35 cellular contexts compared by ENCODE assay signal in the genomic region with DNA sequence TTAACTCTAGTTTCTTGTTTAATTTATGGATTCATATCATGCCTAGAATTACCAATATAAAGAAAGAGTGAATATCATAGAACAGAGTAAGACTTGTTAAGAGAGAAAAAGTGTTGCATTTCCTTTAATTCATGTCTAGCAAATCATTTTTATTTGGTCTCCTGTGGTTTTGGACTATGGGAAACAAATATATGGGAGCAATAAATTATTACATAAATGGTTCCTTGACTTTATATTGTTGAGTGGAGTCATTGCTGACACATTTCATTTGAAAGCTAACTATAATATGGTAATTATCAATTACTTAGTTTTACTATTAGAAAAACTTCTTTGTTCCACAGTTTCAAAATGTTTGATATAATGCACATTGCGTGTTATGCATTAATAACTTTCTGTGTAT.
"Had no signal": no experiment of that assay in that cellular context is flagged by ENCODE, and none has a peak within 500 bp of the region (broad histone marks: within the 10 kb centered on the region; RNA-seq: fewer than 3 reads in every experiment).

No MANE protein-coding gene starts in this region.

- ATAC-seq: activated CD4-positive, alpha-beta T cell treated with anti-CD3 and anti-CD28 coated beads for 36 hours; activated CD4-positive, CD25-positive, alpha-beta regulatory T cell treated with anti-CD3 and anti-CD28 coated beads, Interleukin-2, amount 50 U/mL, for 24 hours; activated CD8-positive, alpha-beta memory T cell treated with anti-CD3 and anti-CD28 coated beads, Interleukin-2, amount 10 ng/mL, durations not matched to agents 7 days and 5 days; activated CD8-positive, alpha-beta T cell treated with anti-CD3 and anti-CD28 coated beads, Interleukin-2, amount 10 ng/mL, durations not matched to agents 7 days and 5 days; activated naive CD8-positive, alpha-beta T cell treated with anti-CD3 and anti-CD28 coated beads, Interleukin-2, amount 50 U/mL, for 24 hours; body of pancreas; effector memory CD8-positive, alpha-beta T cell; gastroesophageal sphincter; heart right ventricle had no signal

- H3K27ac ChIP-seq: adrenal gland, body of pancreas, esophagus squamous epithelium, gastroesophageal sphincter, heart right ventricle, hepatocyte, WERI-Rb-1 had no signal

- H3K27me3 Mint-ChIP-seq: activated B cell treated with CpG ODN at 0.5 μM for 24 hours; activated CD4-positive, alpha-beta memory T cell treated with anti-CD3 and anti-CD28 coated beads for 36 hours; activated CD4-positive, alpha-beta T cell treated with anti-CD3 and anti-CD28 coated beads for 36 hours; activated CD4-positive, alpha-beta T cell treated with anti-CD3 and anti-CD28 coated beads, Interleukin-2, amount 10 ng/mL, durations not matched to agents 24 days and 14 days; activated CD8-positive, alpha-beta memory T cell treated with anti-CD3 and anti-CD28 coated beads, Interleukin-2, amount 10 ng/mL, durations not matched to agents 7 days and 5 days; activated naive CD4-positive, alpha-beta T cell treated with anti-CD3 and anti-CD28 coated beads, Interleukin-2, amount 50 U/mL, for 24 hours; activated naive CD8-positive, alpha-beta T cell treated with anti-CD3 and anti-CD28 coated beads for 36 hours; activated naive CD8-positive, alpha-beta T cell treated with anti-CD3 and anti-CD28 coated beads, Interleukin-2, amount 50 U/mL, for 24 hours; effector memory CD8-positive, alpha-beta T cell had no signal

- H3K9me3 ChIP-seq: adrenal gland, body of pancreas, esophagus squamous epithelium, gastroesophageal sphincter, heart right ventricle had no signal

- H3K4me3 ChIP-seq: adrenal gland, body of pancreas, esophagus squamous epithelium, gastroesophageal sphincter, heart right ventricle, hepatocyte had no signal

- H2AFZ ChIP-seq: hepatocyte had no signal

- DNase-seq: activated B cell treated with CpG ODN at 0.5 μM for 24 hours; activated CD4-positive, alpha-beta memory T cell treated with anti-CD3 and anti-CD28 coated beads for 36 hours; activated CD4-positive, alpha-beta T cell treated with anti-CD3 and anti-CD28 coated beads for 36 hours; activated CD4-positive, alpha-beta T cell treated with anti-CD3 and anti-CD28 coated beads, Interleukin-2, amount 10 ng/mL, durations not matched to agents 24 days and 14 days; activated CD8-positive, alpha-beta memory T cell treated with anti-CD3 and anti-CD28 coated beads, Interleukin-2, amount 10 ng/mL, durations not matched to agents 7 days and 5 days; activated CD8-positive, alpha-beta memory T cell treated with anti-CD3 and anti-CD28 coated beads, Interleukin-2, amount 50 U/mL, for 4 hours; activated CD8-positive, alpha-beta T cell treated with anti-CD3 and anti-CD28 coated beads, Interleukin-2, amount 10 ng/mL, durations not matched to agents 7 days and 5 days; activated effector memory CD4-positive, alpha-beta T cell treated with anti-CD3 and anti-CD28 coated beads, Interleukin-2, amount 50 U/mL, for 16 hours; activated naive CD4-positive, alpha-beta T cell treated with anti-CD3 and anti-CD28 coated beads for 36 hours; activated naive CD8-positive, alpha-beta T cell treated with anti-CD3 and anti-CD28 coated beads for 36 hours; activated naive CD8-positive, alpha-beta T cell treated with anti-CD3 and anti-CD28 coated beads, Interleukin-2, amount 50 U/mL, for 24 hours; activated T-cell treated with anti-CD3 and anti-CD28 coated beads, Interleukin-2, amount 50 U/mL, for 1 hour; activated T-cell treated with anti-CD3 and anti-CD28 coated beads, Interleukin-2, amount 50 U/mL, for 48 hours; adrenal gland; amygdala; aorta; body of pancreas; caudate nucleus; cortex of kidney; dermis blood vessel endothelial cell; effector CD4-positive, alpha-beta T cell; effector memory CD8-positive, alpha-beta T cell; erythroblast; esophagus squamous epithelium; foreskin melanocyte; heart right ventricle; T1000; WERI-Rb-1 had no signal

- H3K9me3 Mint-ChIP-seq: activated B cell treated with CpG ODN at 0.5 μM for 24 hours; activated CD4-positive, alpha-beta memory T cell treated with anti-CD3 and anti-CD28 coated beads for 36 hours; activated CD4-positive, alpha-beta T cell treated with anti-CD3 and anti-CD28 coated beads, Interleukin-2, amount 10 ng/mL, durations not matched to agents 24 days and 14 days; activated naive CD4-positive, alpha-beta T cell treated with anti-CD3 and anti-CD28 coated beads for 36 hours; activated naive CD4-positive, alpha-beta T cell treated with anti-CD3 and anti-CD28 coated beads, Interleukin-2, amount 50 U/mL, for 24 hours; activated naive CD8-positive, alpha-beta T cell treated with anti-CD3 and anti-CD28 coated beads for 36 hours; activated naive CD8-positive, alpha-beta T cell treated with anti-CD3 and anti-CD28 coated beads, Interleukin-2, amount 50 U/mL, for 24 hours; activated T-helper 1 cell treated with anti-CD3 and anti-CD28 coated beads, Interleukin-12 subunit alpha, Interleukin-12 subunit beta, Interleukin-2, Interleukin-4 antibody, amounts not matched to agents 30 ng/mL and 10 ng/mL and 1 ng/mL, durations not matched to agents 14 hours and 24 hours and 36 hours; activated T-helper 2 cell treated with anti-CD3 and anti-CD28 coated beads, Interferon-gamma antibody, Interleukin-2, Interleukin-4, amounts not matched to agents 10 μg/mL and 5 μg/mL and 100 μg/mL, durations not matched to agents 14 hours and 24 hours and 36 hours; effector memory CD8-positive, alpha-beta T cell; T-helper 2 cell treated with Interferon-gamma antibody and Interleukin-4, amounts not matched to agents 5 μg/mL and 100 μg/mL, for 36 hours had no signal

- H3K27ac Mint-ChIP-seq: activated B cell treated with CpG ODN at 0.5 μM for 24 hours; activated CD4-positive, alpha-beta memory T cell treated with anti-CD3 and anti-CD28 coated beads for 36 hours; activated CD4-positive, alpha-beta T cell treated with anti-CD3 and anti-CD28 coated beads for 36 hours; activated CD4-positive, alpha-beta T cell treated with anti-CD3 and anti-CD28 coated beads, Interleukin-2, amount 10 ng/mL, durations not matched to agents 24 days and 14 days; activated CD8-positive, alpha-beta memory T cell treated with anti-CD3 and anti-CD28 coated beads, Interleukin-2, amount 10 ng/mL, durations not matched to agents 7 days and 5 days; activated CD8-positive, alpha-beta T cell treated with anti-CD3 and anti-CD28 coated beads, Interleukin-2, amount 10 ng/mL, durations not matched to agents 7 days and 5 days; activated naive CD4-positive, alpha-beta T cell treated with anti-CD3 and anti-CD28 coated beads for 36 hours; activated naive CD4-positive, alpha-beta T cell treated with anti-CD3 and anti-CD28 coated beads, Interleukin-2, amount 50 U/mL, for 24 hours; activated naive CD8-positive, alpha-beta T cell treated with anti-CD3 and anti-CD28 coated beads for 36 hours; activated naive CD8-positive, alpha-beta T cell treated with anti-CD3 and anti-CD28 coated beads, Interleukin-2, amount 50 U/mL, for 24 hours; activated T-helper 1 cell treated with anti-CD3 and anti-CD28 coated beads, Interleukin-12 subunit alpha, Interleukin-12 subunit beta, Interleukin-2, Interleukin-4 antibody, amounts not matched to agents 30 ng/mL and 10 ng/mL and 1 ng/mL, durations not matched to agents 14 hours and 24 hours and 36 hours; activated T-helper 2 cell treated with anti-CD3 and anti-CD28 coated beads, Interferon-gamma antibody, Interleukin-2, Interleukin-4, amounts not matched to agents 10 μg/mL and 5 μg/mL and 100 μg/mL, durations not matched to agents 14 hours and 24 hours and 36 hours; effector memory CD8-positive, alpha-beta T cell; T-helper 2 cell treated with Interferon-gamma antibody and Interleukin-4, amounts not matched to agents 5 μg/mL and 100 μg/mL, for 36 hours had no signal

- H3K4me1 ChIP-seq: adrenal gland had no signal

- H3K4me2 ChIP-seq: hepatocyte had no signal

- H3K27me3 ChIP-seq: adrenal gland, body of pancreas, esophagus squamous epithelium, gastroesophageal sphincter, heart right ventricle, hepatocyte had no signal

- H3K4me3 Mint-ChIP-seq: activated B cell treated with CpG ODN at 0.5 μM for 24 hours; activated CD4-positive, alpha-beta memory T cell treated with anti-CD3 and anti-CD28 coated beads for 36 hours; activated CD4-positive, alpha-beta T cell treated with anti-CD3 and anti-CD28 coated beads for 36 hours; activated CD4-positive, alpha-beta T cell treated with anti-CD3 and anti-CD28 coated beads, Interleukin-2, amount 10 ng/mL, durations not matched to agents 24 days and 14 days; activated CD8-positive, alpha-beta memory T cell treated with anti-CD3 and anti-CD28 coated beads, Interleukin-2, amount 10 ng/mL, durations not matched to agents 7 days and 5 days; activated CD8-positive, alpha-beta T cell treated with anti-CD3 and anti-CD28 coated beads, Interleukin-2, amount 10 ng/mL, durations not matched to agents 7 days and 5 days; activated naive CD4-positive, alpha-beta T cell treated with anti-CD3 and anti-CD28 coated beads for 36 hours; activated naive CD4-positive, alpha-beta T cell treated with anti-CD3 and anti-CD28 coated beads, Interleukin-2, amount 50 U/mL, for 24 hours; activated naive CD8-positive, alpha-beta T cell treated with anti-CD3 and anti-CD28 coated beads for 36 hours; activated naive CD8-positive, alpha-beta T cell treated with anti-CD3 and anti-CD28 coated beads, Interleukin-2, amount 50 U/mL, for 24 hours; activated T-helper 1 cell treated with anti-CD3 and anti-CD28 coated beads, Interleukin-12 subunit alpha, Interleukin-12 subunit beta, Interleukin-2, Interleukin-4 antibody, amounts not matched to agents 30 ng/mL and 10 ng/mL and 1 ng/mL, durations not matched to agents 14 hours and 24 hours and 36 hours; effector memory CD8-positive, alpha-beta T cell; T-helper 2 cell treated with Interferon-gamma antibody and Interleukin-4, amounts not matched to agents 5 μg/mL and 100 μg/mL, for 36 hours had no signal

- H3K4me1 Mint-ChIP-seq: activated CD4-positive, alpha-beta T cell treated with anti-CD3 and anti-CD28 coated beads, Interleukin-2, amount 10 ng/mL, durations not matched to agents 24 days and 14 days; activated CD8-positive, alpha-beta memory T cell treated with anti-CD3 and anti-CD28 coated beads, Interleukin-2, amount 10 ng/mL, durations not matched to agents 7 days and 5 days had no signal
